ENCODE assay signal across 8 cellular contexts in the genomic region with DNA sequence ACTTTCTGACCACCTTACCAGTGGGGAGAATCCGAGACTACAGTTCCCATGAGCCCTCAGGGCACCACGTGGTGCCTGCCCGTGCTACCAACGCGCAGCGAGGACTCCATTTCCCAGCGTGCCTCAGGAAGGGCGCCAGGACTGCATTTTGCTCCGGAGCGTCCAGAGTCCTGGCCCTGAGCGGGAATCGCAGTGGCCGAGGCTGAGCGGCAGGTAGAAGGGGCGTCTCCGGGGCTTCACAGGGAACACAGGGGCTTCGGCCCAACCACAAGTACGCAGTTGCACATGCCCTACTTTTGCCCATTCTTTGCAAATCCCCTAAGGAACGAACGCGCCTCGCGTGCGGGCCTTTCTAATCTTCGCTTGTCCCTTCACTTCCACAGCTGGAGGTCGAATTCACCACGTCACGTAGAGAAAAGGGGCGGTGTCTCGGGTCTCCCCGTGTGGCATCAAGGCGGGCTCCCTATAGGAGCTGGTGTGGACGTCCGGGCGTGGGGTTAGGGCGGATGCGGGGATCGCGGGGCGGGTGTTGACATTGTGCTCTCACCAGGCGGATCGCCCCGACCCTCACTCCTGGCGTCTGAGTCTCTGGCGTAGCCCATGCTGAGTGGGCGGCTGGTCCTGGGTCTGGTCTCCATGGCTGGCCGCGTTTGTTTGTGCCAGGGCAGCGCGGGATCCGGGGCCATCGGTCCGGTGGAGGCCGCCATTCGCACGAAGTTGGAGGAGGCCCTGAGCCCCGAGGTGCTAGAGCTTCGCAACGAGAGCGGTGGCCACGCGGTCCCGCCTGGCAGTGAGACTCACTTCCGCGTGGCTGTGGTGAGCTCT.
DNase-seq lines count a peak whose midpoint lies in the region; ATAC-seq and TF ChIP-seq lines count a peak whose summit lies in the region.

A gene with protein sequence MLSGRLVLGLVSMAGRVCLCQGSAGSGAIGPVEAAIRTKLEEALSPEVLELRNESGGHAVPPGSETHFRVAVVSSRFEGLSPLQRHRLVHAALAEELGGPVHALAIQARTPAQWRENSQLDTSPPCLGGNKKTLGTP (plus strand): TSS at position 109 of the 825 bp plus-strand sequence. CDS start 492 bp downstream, at position 601.

- DNase-seq in ACHN (peak; percentile 96), NCI-H446 treated with DMSO at 0.1 percent for 48 hours (lab: John Stamatoyannopoulos, UW) (peak; percentile 81), kidney glomerular epithelial cell (lab: John Stamatoyannopoulos, UW) (peak; percentile 83)
- DNase-seq in activated CD4-positive, alpha-beta T cell treated with anti-CD3 and anti-CD28 coated beads for 4 hours, result peak; percentile 75
- peak; percentile 45 to 49 for DNase-seq in stimulated activated CD4-positive, alpha-beta T cell treated with anti-CD3 and anti-CD28 coated beads, Interleukin-1b, Interleukin-23, amount 100 ng/mL, for 1 hour (ENCODE audit: low read depth in 2 of 2)

- H3K27ac ChIP-seq in cingulate gyrus (ENCODE audit: low read depth, low read length), result peak within 1 kb of the TSS; percentile 75

- ATAC-seq in HG03342 (IDR thresholded peaks at IDR 0.05; ENCODE audit: unreplicated experiment), result peak; percentile 95

- in situ Hi-C loops in ACHN (cut with HindIII; ENCODE audit: low pct_ligation_motif_present, low pct_unique_long_range_greater_than_20kb, low sequenced_read_pairs) (no loop called here), GM18951 (cut with MboI; ENCODE audit: low sequenced_read_pairs, unreplicated experiment) (no loop called here)

- peak; percentile 75 for TF ChIP-seq POLR2A in GM18951 (IDR thresholded peaks at IDR 0.05; ENCODE audit: extremely low read depth, insufficient read depth, insufficient read length)

Comparison
In these comparisons a context has a peak if more than half of its experiments do, and no peak if none do; other contexts are left out.
1. Peak in every context shown above with its lines: DNase-seq, ATAC-seq and H3K27ac ChIP-seq.